ENCODE assay signal across 12 cellular contexts in the genomic region with DNA sequence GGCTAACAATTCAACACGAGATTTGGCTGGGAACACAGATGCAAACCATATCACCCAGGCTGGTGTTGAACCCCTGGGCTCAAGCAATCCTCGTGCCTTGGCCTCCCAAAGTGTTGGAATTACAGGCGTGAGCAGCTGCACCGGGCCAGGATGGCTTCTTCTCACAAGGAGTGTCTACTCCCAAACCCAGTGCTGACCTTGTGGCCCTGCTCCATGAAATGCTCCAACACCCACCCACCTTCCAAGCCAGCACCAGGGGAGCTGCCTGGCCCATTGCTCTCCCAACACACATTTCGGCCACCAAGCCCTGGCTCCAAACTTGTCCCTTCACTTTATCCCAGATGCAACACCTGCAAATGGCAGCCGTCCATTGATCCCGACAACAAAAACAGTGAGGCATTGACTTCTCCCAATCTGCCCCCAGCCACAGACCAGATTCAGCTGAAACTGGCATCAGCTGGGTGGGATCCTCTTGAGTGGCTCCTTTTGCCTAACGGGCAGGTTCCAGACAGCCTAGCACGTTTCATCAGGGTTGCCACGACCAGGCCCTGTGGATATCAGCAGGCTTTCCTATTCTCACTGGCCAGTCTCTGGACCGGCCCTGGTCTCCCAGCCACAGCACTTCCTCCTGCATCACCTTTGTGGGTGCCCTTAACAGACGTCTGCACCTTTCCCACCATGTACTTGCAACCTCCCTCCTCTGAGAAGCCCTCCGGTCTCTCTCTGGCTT.
DNase-seq lines count a peak whose midpoint lies in the region; ATAC-seq and TF ChIP-seq lines count a peak whose summit lies in the region.
"Had no signal": no experiment of that assay in that cellular context is flagged by ENCODE, and none has a peak within 500 bp of the region (broad histone marks: within the 10 kb centered on the region; RNA-seq: fewer than 3 reads in every experiment).

No MANE protein-coding gene starts in this region.

- peak overlapping the region in 4 of 8 donors; percentile 41 to 80 (median 55) for H3K4me3 Mint-ChIP-seq in naive B cell
- H3K4me3 Mint-ChIP-seq in stimulated activated memory B cell treated with anti-CD40 and anti-IgM and Interleukin-4, amounts not matched to agents 10 μg/mL and 1 μg/mL and 100 μg/mL, for 72 hours: no peak overlapping the region

- H3F3A ChIP-seq in DOHH2 (ENCODE audit: control insufficient read depth, insufficient read depth): peaks cover 24% of the 10 kb centered on the region

- no peaks in the 10 kb centered on the region for H3K36me3 Mint-ChIP-seq in naive B cell
- no peaks in the 10 kb centered on the region for H3K36me3 Mint-ChIP-seq in stimulated activated memory B cell treated with anti-CD40 and anti-IgM and Interleukin-4, amounts not matched to agents 10 μg/mL and 1 μg/mL and 100 μg/mL, for 72 hours

- H4K20me1 ChIP-seq in DOHH2 (ENCODE audit: control insufficient read depth, insufficient read depth, low read depth, low read length): no peaks in the 10 kb centered on the region

- peak overlapping the region; percentile 70 for H3K27ac ChIP-seq in DOHH2 (ENCODE audit: low read depth, low read length)
- no peak overlapping the region for H3K27ac ChIP-seq in RWPE2 (ENCODE audit: poor library complexity, severe bottlenecking)
- H3K27ac ChIP-seq: SJCRH30 had no signal

- no peaks in the 10 kb centered on the region for H3K27me3 ChIP-seq in DOHH2 (ENCODE audit: control insufficient read depth, low read length)
- H3K27me3 ChIP-seq in RWPE2 (ENCODE audit: insufficient read depth, poor library complexity, severe bottlenecking): no peaks in the 10 kb centered on the region
- H3K27me3 ChIP-seq: SJCRH30 had no signal

- H3K4me1 ChIP-seq in DOHH2 (ENCODE audit: control insufficient read depth, low read length) (peaks cover 76% of the 10 kb centered on the region), RWPE2 (ENCODE audit: insufficient read depth, poor library complexity, severe bottlenecking) (no peaks in the 10 kb centered on the region)
- H3K4me1 ChIP-seq: SJCRH30 had no signal

- H3K9me3 ChIP-seq in DOHH2 (ENCODE audit: control insufficient read depth, insufficient read depth, low read length) (no peaks in the 10 kb centered on the region), RWPE2 (ENCODE audit: severe bottlenecking) (no peaks in the 10 kb centered on the region)
- H3K9me3 ChIP-seq: SJCRH30 had no signal

- H3K4me1 Mint-ChIP-seq in naive B cell: peaks cover 28 to 57% (median 37%) of the 10 kb centered on the region in 3 donors
- peaks cover 38% of the 10 kb centered on the region for H3K4me1 Mint-ChIP-seq in stimulated activated memory B cell treated with anti-CD40 and anti-IgM and Interleukin-4, amounts not matched to agents 10 μg/mL and 1 μg/mL and 100 μg/mL, for 72 hours

- no peaks in the 10 kb centered on the region for H3K9me2 ChIP-seq in DOHH2 (replicated peaks; ENCODE audit: control insufficient read depth, low read length)

- no peaks in the 10 kb centered on the region for H3K27me3 Mint-ChIP-seq in naive B cell
- H3K27me3 Mint-ChIP-seq in stimulated activated memory B cell treated with anti-CD40 and anti-IgM and Interleukin-4, amounts not matched to agents 10 μg/mL and 1 μg/mL and 100 μg/mL, for 72 hours: no peaks in the 10 kb centered on the region

- peak overlapping the region; percentile 60 for H3K4me2 ChIP-seq in DOHH2 (ENCODE audit: low read length)

- DNase-seq in RWPE2 (ENCODE audit: low spot score) (no peak), naive B cell (peak; percentile 5), NAMALWA (ENCODE audit: low spot score) (no peak), C1 segment of cervical spinal cord (lab: John Stamatoyannopoulos, UW) (no peak), midbrain (lab: John Stamatoyannopoulos, UW) (no peak)
- DNase-seq: EL, NCI-H1417, NCI-H2029 treated with DMSO at 0.1 percent for 48 hours, NCI-H510A treated with DMSO at 0.1 percent for 48 hours, SJCRH30 had no signal

- no peak for TF ChIP-seq CTCF in DOHH2 (IDR thresholded peaks at IDR 0.05; ENCODE audit: low read depth, low read length, poor library complexity, severe bottlenecking)
- no peak for TF ChIP-seq CTCF in RWPE2 (IDR thresholded peaks at IDR 0.05; ENCODE audit: poor library complexity, severe bottlenecking)

- peak overlapping the region in 5 of 6 donors; percentile 52 to 87 (median 72) for H3K27ac Mint-ChIP-seq in naive B cell
- H3K27ac Mint-ChIP-seq in stimulated activated memory B cell treated with anti-CD40 and anti-IgM and Interleukin-4, amounts not matched to agents 10 μg/mL and 1 μg/mL and 100 μg/mL, for 72 hours: peak overlapping the region; percentile 3

- H3K36me3 ChIP-seq in DOHH2 (ENCODE audit: control insufficient read depth, low read length) (no peaks in the 10 kb centered on the region), RWPE2 (ENCODE audit: low read depth) (no peaks in the 10 kb centered on the region)
- H3K36me3 ChIP-seq: SJCRH30 had no signal

- H3K4me3 ChIP-seq in DOHH2 (ENCODE audit: low read length): peak overlapping the region; percentile 48
- H3K4me3 ChIP-seq in RWPE2 (ENCODE audit: severe bottlenecking): no peak overlapping the region
- H3K4me3 ChIP-seq: SJCRH30 had no signal

- 0 out of 3 replicates have a peak, but pooled peaks have one; percentile 10 for ATAC-seq in RWPE2 (ENCODE audit: low read depth)
- no peak for ATAC-seq in naive B cell (ENCODE audit: low read depth in 2 of 2)
- ATAC-seq in stimulated activated memory B cell treated with anti-CD40 and anti-IgM and Interleukin-4, amounts not matched to agents 10 μg/mL and 1 μg/mL and 100 μg/mL, for 72 hours: peak; percentile 49

- H3K9me3 Mint-ChIP-seq in naive B cell: no peaks in the 10 kb centered on the region
- H3K9me3 Mint-ChIP-seq in stimulated activated memory B cell treated with anti-CD40 and anti-IgM and Interleukin-4, amounts not matched to agents 10 μg/mL and 1 μg/mL and 100 μg/mL, for 72 hours: no peaks in the 10 kb centered on the region

- H3K79me2 ChIP-seq in DOHH2 (ENCODE audit: control insufficient read depth, low read length): no peaks in the 10 kb centered on the region

Comparison
In these comparisons a context has a peak if more than half of its experiments do, and no peak if none do; other contexts are left out.
1. ATAC-seq: peak in RWPE2 (single experiment) and stimulated activated memory B cell treated with anti-CD40 and anti-IgM and Interleukin-4, amounts not matched to agents 10 μg/mL and 1 μg/mL and 100 μg/mL, for 72 hours (single experiment); none in naive B cell (0 of 2).